Comparison of ENCODE assay signal across 15 cellular contexts in genomic region chr14:23537351-23538048, GRCh38. TPM values are rescaled to one million over a fixed set of nuclear protein-coding genes. Genes with fewer than 3 reads are reported as not detected.
A peak's percentile ranks its signal among the peaks of the same experiment; 100 is the strongest.
DNase-seq lines count a peak whose midpoint lies in the region; ATAC-seq, FAIRE-seq and TF ChIP-seq lines count a peak whose summit lies in the region.
"Had no signal": no experiment of that assay in that cellular context is flagged by ENCODE, and none has a peak within 500 bp of the region (broad histone marks: within the 10 kb centered on the region; RNA-seq: fewer than 3 reads in every experiment).

No MANE protein-coding gene starts in this region.

- H3K27ac ChIP-seq in RWPE1: no peak overlapping the region
- H3K27ac ChIP-seq in small intestine (ENCODE audit: low read depth in 1 of 2, low read length in 1 of 2): no peak overlapping the region
- H3K27ac ChIP-seq: esophagus squamous epithelium, neutrophil, SK-N-MC had no signal

- no peak for TF ChIP-seq POLR2A in H54 (IDR thresholded peaks at IDR 0.05; ENCODE audit: low read depth, low read length)

- no peaks in the 10 kb centered on the region for H3K36me3 ChIP-seq in small intestine (ENCODE audit: control insufficient read depth in 2 of 2, insufficient read depth in 2 of 2, low read length in 2 of 2)
- H3K36me3 ChIP-seq: esophagus squamous epithelium, MG63, neutrophil had no signal

- no peak overlapping the region for H3K4me3 ChIP-seq in small intestine (ENCODE audit: low read depth in 1 of 2, low read length in 2 of 2)
- H3K4me3 ChIP-seq: esophagus squamous epithelium, MG63, SK-N-MC had no signal

- in situ Hi-C loops in GM13977 (cut with MboI; ENCODE audit: low pct_unique_long_range_greater_than_20kb, low sequenced_read_pairs, unreplicated experiment): no loop called here

- CTCF ChIA-PET in RWPE1 (lab: Yijun Ruan, JAX): interaction anchor here (0.5 kb wide), 1 partner anchor 158 kb away, joined by 3 read pairs; no protein-coding TSS in a partner anchor

- no peaks in the 10 kb centered on the region for H3K27me3 ChIP-seq in small intestine (ENCODE audit: control insufficient read depth in 2 of 2, insufficient read depth in 2 of 2, low read length in 2 of 2)
- H3K27me3 ChIP-seq: esophagus squamous epithelium, MG63, neutrophil had no signal

- intact Hi-C loops in head of caudate nucleus (cut with DNase I): no loop called here

- TF ChIP-seq CTCF in RWPE1 (conservative IDR thresholded peaks at IDR 0.05; ENCODE audit: low read depth) (no peak), GM13977 (IDR thresholded peaks at IDR 0.05; ENCODE audit: extremely low read depth, insufficient read depth, missing control alignments) (no peak)

- no peak for ATAC-seq in GM18498 (IDR thresholded peaks at IDR 0.05; ENCODE audit: unreplicated experiment)
- ATAC-seq: activated T-cell treated with anti-CD3 and anti-CD28 coated beads, Interleukin-2, amount 50 U/mL, for 4 hours; left cardiac atrium; stimulated activated naive B cell treated with anti-CD40 and anti-IgM and Interleukin-4, amounts not matched to agents 10 μg/mL and 1 μg/mL and 100 μg/mL, for 72 hours had no signal

- WGBS in small intestine, 3 donors: 61 to 78% (median 74%) methylated on average over 13 of the region's 13 CpGs

- no peaks in the 10 kb centered on the region for H3K9me3 ChIP-seq in small intestine (ENCODE audit: control insufficient read depth, low read depth)
- H3K9me3 ChIP-seq: esophagus squamous epithelium, MG63, neutrophil had no signal

- H3K4me1 ChIP-seq in small intestine (ENCODE audit: control insufficient read depth in 2 of 2, insufficient read depth in 1 of 2, low read depth in 1 of 2, low read length in 1 of 2): no peaks in the 10 kb centered on the region
- H3K4me1 ChIP-seq: esophagus squamous epithelium had no signal

- POLR2A ChIA-PET in RWPE1 (lab: Yijun Ruan, JAX; ENCODE audit: low non-redundant PET): no interaction called here

- peak; percentile 58 for DNase-seq in H54 (ENCODE audit: insufficient read length, low spot score)
- DNase-seq in RWPE1 (ENCODE audit: low spot score): peak; percentile 20
- peak in 27 of 42 donors; percentile 24 to 78 (median 56) for DNase-seq in head of caudate nucleus
- peak; percentile 16 for DNase-seq in renal cortical epithelial cell (ENCODE audit: low read depth)
- DNase-seq in small intestine: no peak
- DNase-seq in GM13977 (ENCODE audit: low spot score): no peak
- DNase-seq: activated T-cell treated with anti-CD3 and anti-CD28 coated beads, Interleukin-2, amount 50 U/mL, for 4 hours; esophagus squamous epithelium; left cardiac atrium; MG63; stimulated activated naive B cell treated with anti-CD40 and anti-IgM and Interleukin-4, amounts not matched to agents 10 μg/mL and 1 μg/mL and 100 μg/mL, for 72 hours had no signal

- FAIRE-seq in H54 (lab: Jason Lieb, UNC): peak; percentile 74
- FAIRE-seq in small intestine (lab: Jason Lieb, UNC): no peak
- FAIRE-seq: GM12891 had no signal

RNA-seq across cellular contexts. Expression of gene ZFHX2, which starts 14.1 kb away (rescaled TPM):
- 0.69 and 1.8 TPM in 2 replicates for total RNA-seq in renal cortical epithelial cell
- under 1 TPM in 1 of 3 donors, not detected in 2; 0.55 TPM for polyA plus RNA-seq in small intestine

RNA-seq across cellular contexts. Expression of gene THTPA, which starts 18.6 kb away (rescaled TPM):
- 3.6 and 13.5 TPM in 2 replicates for total RNA-seq in renal cortical epithelial cell
- 10 to 100 TPM in 2 of 3 donors, 1 to 10 TPM in 1; 9.7 to 18.7 (median 12.3) TPM for polyA plus RNA-seq in small intestine

RNA-seq across cellular contexts. Expression of gene AP1G2, which starts 30.1 kb away (rescaled TPM):
- total RNA-seq in renal cortical epithelial cell: 51.2 and 55.9 TPM in 2 replicates
- 100 to 1,000 TPM in 2 of 3 donors, 10 to 100 TPM in 1; 80.4 to 376 (median 195) TPM for polyA plus RNA-seq in small intestine

RNA-seq across cellular contexts. Expression of gene JPH4, which starts 41.1 kb away (rescaled TPM):
- total RNA-seq in renal cortical epithelial cell: not detected in 2 replicates
- 1 to 10 TPM in 2 of 3 donors, not detected in 1; 1.1 to 4.0 TPM for polyA plus RNA-seq in small intestine

Comparison
In these comparisons a context has a peak if more than half of its experiments do, and no peak if none do; other contexts are left out.
1. DNase-seq: peak in H54 (single experiment), RWPE1 (single experiment), head of caudate nucleus (27 of 42) and renal cortical epithelial cell (single experiment); none in small intestine (single experiment) and GM13977 (single experiment).